In the genomic region with DNA sequence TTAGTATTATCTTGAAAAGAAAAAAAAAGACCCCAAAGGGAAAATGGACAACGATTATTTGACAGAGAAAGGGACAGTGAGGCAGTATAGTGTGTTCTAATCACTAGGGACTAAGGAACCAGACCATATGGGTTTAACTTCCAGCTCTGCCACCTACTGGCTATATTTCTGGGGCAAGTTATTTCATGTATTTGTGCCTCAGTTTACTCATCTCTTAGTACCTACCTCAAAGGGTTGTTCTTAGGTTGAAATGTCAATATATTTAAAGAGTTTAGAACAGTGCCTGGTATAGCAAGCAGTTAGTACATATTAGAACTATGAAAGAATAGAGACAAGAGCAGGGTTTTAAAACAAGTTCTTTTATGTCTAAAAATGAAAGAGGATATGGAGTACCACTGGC, we compare ENCODE assay signal across 22 cellular contexts. TPM values are rescaled to one million over a fixed set of nuclear protein-coding genes. Genes with fewer than 3 reads are reported as not detected.
A peak's percentile ranks its signal among the peaks of the same experiment; 100 is the strongest.
DNase-seq lines count a peak whose midpoint lies in the region; ATAC-seq and TF ChIP-seq lines count a peak whose summit lies in the region.
"Had no signal": no experiment of that assay in that cellular context is flagged by ENCODE, and none has a peak within 500 bp of the region (broad histone marks: within the 10 kb centered on the region; RNA-seq: fewer than 3 reads in every experiment).

No MANE protein-coding gene starts in this region.

- H4K20me1 ChIP-seq in DND-41 (ENCODE audit: insufficient read depth, low read length) (no peaks in the 10 kb centered on the region), KMS-11 (ENCODE audit: insufficient read depth) (peaks cover 42% of the 10 kb centered on the region), osteoblast (ENCODE audit: insufficient read depth, low read length) (no peaks in the 10 kb centered on the region)

- TF ChIP-seq CTCF in DND-41 (IDR thresholded peaks at IDR 0.05; ENCODE audit: borderline replicate concordance, extremely low read depth, low read length, poor library complexity, severe bottlenecking) (peak; percentile 37), KMS-11 (conservative IDR thresholded peaks at IDR 0.05; ENCODE audit: low read depth, low read length) (peak; percentile 30; the same call in 1 of the 2 replicates), astrocyte of the spinal cord (IDR thresholded peaks at IDR 0.05; ENCODE audit: low read depth, low read length) (peak; percentile 3), osteoblast (IDR thresholded peaks at IDR 0.05; ENCODE audit: extremely low read depth, low read depth, low read length) (no peak), lower lobe of right lung (IDR thresholded peaks at IDR 0.05) (no peak)

- H3K4me3 ChIP-seq in DND-41 (ENCODE audit: low read depth in 1 of 2, low read length in 2 of 2) (no peak overlapping the region), KMS-11 (IDR thresholded peaks at IDR 0.05; ENCODE audit: insufficient read depth, low read depth, low read length) (no peak overlapping the region), astrocyte of the spinal cord (ENCODE audit: low read depth, low read length) (no peak overlapping the region), osteoblast (ENCODE audit: insufficient read depth, low read length) (no peak overlapping the region), lower lobe of right lung (no peak overlapping the region)
- H3K4me3 ChIP-seq: adrenal gland, cardiac muscle cell, mucosa of descending colon, sigmoid colon, thyroid gland had no signal

- H3K36me3 ChIP-seq in DND-41 (ENCODE audit: insufficient read depth, low read length) (peaks cover 87% of the 10 kb centered on the region), KMS-11 (ENCODE audit: insufficient read depth) (peaks cover 50% of the 10 kb centered on the region; the same call in 1 of the 2 replicates), osteoblast (ENCODE audit: insufficient read depth, low read length) (peaks cover 34% of the 10 kb centered on the region), lower lobe of right lung (peaks cover 75% of the 10 kb centered on the region)

- no peak for DNase-seq in DND-41
- DNase-seq in astrocyte of the spinal cord (ENCODE audit: low read depth, low spot score), result no peak
- no peak for DNase-seq in osteoblast (ENCODE audit: insufficient read length, low spot score, missing footprints)
- no peak for DNase-seq in MV-4-11 (lab: John Stamatoyannopoulos, UW)
- DNase-seq in Right ventricle myocardium superior, result no peak
- DNase-seq in lower lobe of right lung, result no peak
- DNase-seq in activated CD8-positive, alpha-beta memory T cell treated with anti-CD3 and anti-CD28 coated beads, Interleukin-2, amount 50 U/mL, for 4 hours, result no peak
- DNase-seq: activated CD8-positive, alpha-beta T cell treated with anti-CD3 and anti-CD28 coated beads, Interleukin-2, amount 10 ng/mL, durations not matched to agents 7 days and 5 days; activated naive CD4-positive, alpha-beta T cell; activated T-cell treated with anti-CD3 and anti-CD28 coated beads, Interleukin-2, amount 50 U/mL, for 1 hour; adrenal gland; CD4-positive, alpha-beta T cell; DMS 273 treated with DMSO at 0.1 percent for 48 hours; Karpas-422; mucosa of descending colon; NCI-H187; sigmoid colon; stimulated activated naive CD8-positive, alpha-beta T cell treated with anti-CD3 and anti-CD28 coated beads, Interleukin-15, amount 100 ng/mL, for 72 hours; thyroid gland had no signal

- H3K9me3 ChIP-seq in DND-41 (ENCODE audit: insufficient read depth, low read length, severe bottlenecking), result no peaks in the 10 kb centered on the region
- no peaks in the 10 kb centered on the region for H3K9me3 ChIP-seq in osteoblast (ENCODE audit: low read depth, low read length)
- H3K9me3 ChIP-seq in lower lobe of right lung, result no peaks in the 10 kb centered on the region
- H3K9me3 ChIP-seq: mucosa of descending colon, sigmoid colon, thyroid gland had no signal

- H3K79me2 ChIP-seq in DND-41 (ENCODE audit: insufficient read depth, low read length) (no peaks in the 10 kb centered on the region), KMS-11 (ENCODE audit: insufficient read depth, low read depth) (peaks cover 100% of the 10 kb centered on the region), osteoblast (ENCODE audit: insufficient read depth, low read length) (peaks cover 4% of the 10 kb centered on the region)

- H3K4me2 ChIP-seq in DND-41 (ENCODE audit: insufficient read depth, low read length), result no peak overlapping the region
- H3K4me2 ChIP-seq in KMS-11, result no peak overlapping the region
- H3K4me2 ChIP-seq in osteoblast (ENCODE audit: insufficient read depth, low read length), result no peak overlapping the region

- H3K27me3 ChIP-seq in DND-41 (ENCODE audit: insufficient read depth, low read length, poor library complexity) (no peaks in the 10 kb centered on the region), KMS-11 (ENCODE audit: insufficient read depth, low read depth) (no peaks in the 10 kb centered on the region), osteoblast (ENCODE audit: insufficient read depth, low read length) (no peaks in the 10 kb centered on the region), lower lobe of right lung (ENCODE audit: low read depth) (no peaks in the 10 kb centered on the region)
- H3K27me3 ChIP-seq: adrenal gland, cardiac muscle cell, sigmoid colon, thyroid gland had no signal

- no peak overlapping the region for H2AFZ ChIP-seq in DND-41 (ENCODE audit: low read depth, low read length)
- H2AFZ ChIP-seq in KMS-11 (ENCODE audit: low read depth), result no peak overlapping the region
- no peak overlapping the region for H2AFZ ChIP-seq in osteoblast (ENCODE audit: low read length)

- ATAC-seq in DND-41 (ENCODE audit: insufficient read depth, low read depth) (no peak), Right ventricle myocardium superior (ENCODE audit: poor library complexity) (no peak), lower lobe of right lung (no peak)
- ATAC-seq: activated CD8-positive, alpha-beta T cell treated with anti-CD3 and anti-CD28 coated beads, Interleukin-2, amount 10 ng/mL, durations not matched to agents 7 days and 5 days; mucosa of descending colon; Right ventricle myocardium inferior; stimulated activated naive CD8-positive, alpha-beta T cell treated with anti-CD3 and anti-CD28 coated beads, Interleukin-15, amount 100 ng/mL, for 72 hours had no signal

- H3K9ac ChIP-seq in DND-41 (ENCODE audit: low read depth, low read length) (no peak overlapping the region), KMS-11 (no peak overlapping the region)

- intact Hi-C loops in Right ventricle myocardium superior (cut with DNase I), result no loop called here
- intact Hi-C loops in lower lobe of right lung (cut with DNase I), result no loop called here

- H3K4me1 ChIP-seq in DND-41 (ENCODE audit: insufficient read depth, low read length), result no peaks in the 10 kb centered on the region
- H3K4me1 ChIP-seq in KMS-11 (ENCODE audit: low read depth, poor library complexity, severe bottlenecking), result peaks cover 66% of the 10 kb centered on the region
- H3K4me1 ChIP-seq in osteoblast (ENCODE audit: insufficient read depth, low read length), result peaks cover 19% of the 10 kb centered on the region
- H3K4me1 ChIP-seq in lower lobe of right lung, result no peaks in the 10 kb centered on the region
- H3K4me1 ChIP-seq: thyroid gland had no signal

- H3K27ac ChIP-seq in DND-41 (ENCODE audit: low read length) (no peak overlapping the region), KMS-11 (peak overlapping the region; percentile 7; the same call in 1 of the 2 replicates), osteoblast (ENCODE audit: low read depth, low read length) (peak overlapping the region; percentile 86), lower lobe of right lung (no peak overlapping the region)
- H3K27ac ChIP-seq: adrenal gland, cardiac muscle cell, sigmoid colon, thyroid gland had no signal

- in situ Hi-C loops in astrocyte of the spinal cord (cut with HindIII; ENCODE audit: low sequenced_read_pairs), result no loop called here

RNA-seq across cellular contexts. Expression of gene PRKD3, which starts 42.7 kb away (rescaled TPM):
- total RNA-seq in osteoblast, result 62.5 and 68.0 TPM in 2 replicates
- 10.4 TPM for total RNA-seq in Right ventricle myocardium superior
- total RNA-seq in lower lobe of right lung, result 39.3 TPM

RNA-seq across cellular contexts. Expression of gene NDUFAF7, which starts 50.5 kb away (rescaled TPM):
- 16.6 and 16.8 TPM in 2 replicates for total RNA-seq in osteoblast
- total RNA-seq in Right ventricle myocardium superior, result 23.0 TPM
- 18.3 TPM for total RNA-seq in lower lobe of right lung

RNA-seq across cellular contexts. Expression of gene CEBPZ, which starts 50.5 kb away (rescaled TPM):
- total RNA-seq in osteoblast (33.3 and 36.6 TPM in 2 replicates), Right ventricle myocardium superior (30.1 TPM), lower lobe of right lung (45.3 TPM)

Comparison
In these comparisons a context has a peak if more than half of its experiments do, and no peak if none do; other contexts are left out.
1. H3K27ac ChIP-seq: peak in KMS-11 (single experiment) and osteoblast (single experiment); none in DND-41 (single experiment) and lower lobe of right lung (single experiment).
2. CTCF ChIP-seq: peak in DND-41 (single experiment), KMS-11 (single experiment) and astrocyte of the spinal cord (single experiment); none in osteoblast (single experiment) and lower lobe of right lung (single experiment).